In genomic region chr5:69211200-69211599, GRCh38 we compare ENCODE assay signal across 4 cellular contexts.
"Had no signal": no experiment of that assay in that cellular context is flagged by ENCODE, and none has a peak within 500 bp of the region (broad histone marks: within the 10 kb centered on the region; RNA-seq: fewer than 3 reads in every experiment).

No MANE protein-coding gene starts in this region.

- ATAC-seq: GM23338 had no signal

- H3K4me2 ChIP-seq: GM23338 had no signal

- H2AFZ ChIP-seq: GM23338 had no signal

- H3K4me3 ChIP-seq: GM23338 had no signal

- DNase-seq: H9, HCEC 1CT, IMR-90 had no signal
